In the genomic region with DNA sequence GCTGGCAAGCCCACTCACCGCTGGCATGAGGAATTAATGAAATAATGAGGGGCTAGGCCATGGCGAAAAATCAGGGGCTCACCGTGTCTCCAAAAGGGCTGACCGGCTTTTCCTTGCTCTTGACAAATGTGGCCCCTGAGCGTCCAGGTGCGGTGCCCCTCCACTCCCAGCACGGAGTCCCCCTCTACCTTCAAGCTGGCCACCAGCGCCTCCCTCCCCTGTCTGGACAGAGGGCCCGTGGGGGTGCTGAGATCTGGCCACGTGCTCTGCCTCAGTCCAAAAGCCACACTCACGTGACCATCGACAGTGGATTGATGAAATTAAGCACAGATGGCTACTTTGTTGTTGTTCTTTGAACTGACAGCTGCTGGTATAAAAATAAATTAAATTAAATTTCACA, we compare ENCODE assay signal across 14 cellular contexts.
"Had no signal": no experiment of that assay in that cellular context is flagged by ENCODE, and none has a peak within 500 bp of the region (broad histone marks: within the 10 kb centered on the region; RNA-seq: fewer than 3 reads in every experiment).

No MANE protein-coding gene starts in this region.

- DNase-seq: activated CD4-positive, alpha-beta T cell treated with anti-CD3 and anti-CD28 coated beads, Interleukin-2, amount 50 U/mL, for 4 hours; activated naive CD4-positive, alpha-beta T cell treated with anti-CD3 and anti-CD28 coated beads for 36 hours; activated naive CD8-positive, alpha-beta T cell treated with anti-CD3 and anti-CD28 coated beads, Interleukin-2, amount 50 U/mL, for 24 hours; activated T-cell treated with anti-CD3 and anti-CD28 coated beads for 4 hours; cerebellar nuclear complex; effector memory CD4-positive, alpha-beta T cell; natural killer cell; right cardiac atrium; spleen; T-cell; T-helper 9 cell; trophoblast cell had no signal

- H3K4me1 ChIP-seq: spleen, suprapubic skin had no signal

- H3K9me3 ChIP-seq: spleen, suprapubic skin had no signal

- H3K4me3 ChIP-seq: spleen, suprapubic skin had no signal

- H3K36me3 ChIP-seq: spleen, suprapubic skin had no signal

- H3K27ac ChIP-seq: spleen, suprapubic skin had no signal

- ATAC-seq: activated naive CD8-positive, alpha-beta T cell treated with anti-CD3 and anti-CD28 coated beads, Interleukin-2, amount 50 U/mL, for 24 hours; left lobe of liver; natural killer cell; right cardiac atrium; T-cell had no signal
